In the genomic region with DNA sequence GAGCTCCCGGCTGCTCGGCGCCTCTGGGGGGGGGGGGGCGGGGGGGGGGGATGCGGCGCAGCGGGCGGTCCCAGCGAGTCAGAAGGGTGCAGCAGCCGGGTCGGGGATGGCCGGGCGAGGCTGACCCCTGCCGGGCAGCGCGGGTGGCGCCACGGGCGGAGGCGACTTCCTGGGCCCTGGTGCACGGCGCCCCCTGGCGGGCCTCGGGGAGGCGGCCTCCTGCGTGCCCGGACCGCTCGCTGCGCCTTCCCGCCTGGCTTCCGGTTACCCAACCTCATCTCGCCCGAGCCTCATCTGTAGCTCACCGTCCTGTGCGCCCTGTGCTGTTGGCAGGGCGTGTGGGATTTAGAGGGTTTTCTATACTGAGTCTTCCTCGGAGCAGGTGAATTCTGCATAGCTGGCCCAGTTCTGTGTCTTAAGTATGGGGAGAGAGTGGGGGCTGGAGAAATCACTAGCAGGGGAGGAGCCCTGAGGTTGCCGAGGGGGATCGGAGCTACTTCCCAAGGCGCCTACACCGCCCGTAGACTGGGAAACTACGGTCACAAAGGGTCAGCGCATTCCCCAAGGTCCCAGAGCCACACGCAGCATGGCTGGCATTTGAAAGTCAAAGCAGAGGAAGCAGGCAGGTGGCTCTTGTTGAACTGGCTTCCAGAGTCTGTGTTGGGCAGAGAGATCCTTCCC, we compare ENCODE assay signal across 8 cellular contexts. TPM values are rescaled to one million over a fixed set of nuclear protein-coding genes. Genes with fewer than 3 reads are reported as not detected.
DNase-seq lines count a peak whose midpoint lies in the region; ATAC-seq and TF ChIP-seq lines count a peak whose summit lies in the region.

No MANE protein-coding gene starts in this region.

- no peaks in the 10 kb centered on the region for H3K9me2 ChIP-seq in OCI-LY7 (ENCODE audit: insufficient read depth, low read length)

- CTCF ChIA-PET in Caco-2 (lab: Charles Lee), result interaction anchor here (0.5 to 3.6 kb wide), 99 partner anchors 8 to 883 kb away, joined by 3 to 73 read pairs (median 4); partner anchors contain the start of genes ARHGAP22, ERCC6 and MAPK8
- CTCF ChIA-PET in OCI-LY7 (lab: Charles Lee; ENCODE audit: unreplicated experiment), result interaction anchor here (0.5 to 3.0 kb wide), 56 partner anchors 9 to 1993 kb away, joined by 3 to 146 read pairs (median 4); no protein-coding TSS in a partner anchor

- H3K27me3 Mint-ChIP-seq in Caco-2 (ENCODE audit: insufficient read depth, unreplicated experiment), result peaks cover 31% of the 10 kb centered on the region
- peaks cover 52% of the 10 kb centered on the region for H3K27me3 Mint-ChIP-seq in activated T-cell treated with anti-CD3 and anti-CD28 coated beads, Interleukin-2, amount 50 U/mL, for 24 hours

- no peaks in the 10 kb centered on the region for H4K20me1 ChIP-seq in OCI-LY7 (ENCODE audit: insufficient read depth, low read length)

- no peaks in the 10 kb centered on the region for H3K36me3 Mint-ChIP-seq in Caco-2 (ENCODE audit: insufficient read depth, unreplicated experiment)
- H3K36me3 Mint-ChIP-seq in activated T-cell treated with anti-CD3 and anti-CD28 coated beads, Interleukin-2, amount 50 U/mL, for 24 hours (ENCODE audit: low read depth), result no peaks in the 10 kb centered on the region

- no peak for TF ChIP-seq POLR2A in esophagus muscularis mucosa (IDR thresholded peaks at IDR 0.05; ENCODE audit: low read depth)

- peak overlapping the region; percentile 77 for H3K4me3 Mint-ChIP-seq in Caco-2 (ENCODE audit: unreplicated experiment)
- peak overlapping the region; percentile 61 for H3K4me3 Mint-ChIP-seq in activated T-cell treated with anti-CD3 and anti-CD28 coated beads, Interleukin-2, amount 50 U/mL, for 24 hours

- peaks cover 12% of the 10 kb centered on the region for H3K4me1 ChIP-seq in Caco-2
- H3K4me1 ChIP-seq in OCI-LY7 (ENCODE audit: insufficient read depth, low read length, poor library complexity, severe bottlenecking), result peaks cover 26% of the 10 kb centered on the region
- peaks cover 15 to 21% (median 19%) of the 10 kb centered on the region in 4 donors for H3K4me1 ChIP-seq in esophagus muscularis mucosa
- peaks cover 0 to 13% of the 10 kb centered on the region in 2 donors for H3K4me1 ChIP-seq in muscle layer of duodenum (ENCODE audit: control insufficient read depth in 1 of 2, insufficient read depth in 2 of 2, low read length in 2 of 2)

- H3K4me3 ChIP-seq in Caco-2 (ENCODE audit: low read depth, low read length), result peak overlapping the region; percentile 55
- H3K4me3 ChIP-seq in OCI-LY7 (ENCODE audit: low read depth, low read length, poor library complexity, severe bottlenecking), result peak overlapping the region; percentile 67
- peak overlapping the region; percentile 60 to 70 (median 62) for H3K4me3 ChIP-seq in esophagus muscularis mucosa
- H3K4me3 ChIP-seq in muscle layer of duodenum (ENCODE audit: low read depth in 1 of 2, low read length in 2 of 2), result peak overlapping the region; percentile 47 to 67

- TF ChIP-seq CTCF in Caco-2 (IDR thresholded peaks at IDR 0.05; ENCODE audit: insufficient read depth in 1 of 2, low read depth in 1 of 2, low read length in 1 of 2, severe bottlenecking in 1 of 2, unreplicated experiment in 1 of 2) (peak; percentile 96 to 99), OCI-LY7 (conservative IDR thresholded peaks at IDR 0.05; ENCODE audit: low read length) (peak; percentile 96), esophagus muscularis mucosa (IDR thresholded peaks at IDR 0.05) (peak; percentile 97 to 99 (median 98))

- BruUV-seq in Caco-2 (replicated peaks; lab: Mats Ljungman, UMichigan) (no TSS peak), OCI-LY7 (replicated peaks; lab: Mats Ljungman, UMichigan) (no TSS peak)

- peaks cover 1% of the 10 kb centered on the region; the same call in 1 of the 2 replicates for H3K27me3 ChIP-seq in Caco-2 (replicated peaks; ENCODE audit: control insufficient read depth, insufficient read depth, low read length)
- H3K27me3 ChIP-seq in esophagus muscularis mucosa, result peaks cover 0 to 7% (median 0%) of the 10 kb centered on the region in 4 donors
- H3K27me3 ChIP-seq in muscle layer of duodenum (ENCODE audit: low read depth, low read length), result peaks cover 10% of the 10 kb centered on the region

- TF ChIP-seq EP300 in esophagus muscularis mucosa (IDR thresholded peaks at IDR 0.05), result no peak

- no peaks in the 10 kb centered on the region for H3K9me3 ChIP-seq in Caco-2
- H3K9me3 ChIP-seq in OCI-LY7 (ENCODE audit: low read length), result no peaks in the 10 kb centered on the region
- H3K9me3 ChIP-seq in esophagus muscularis mucosa, result no peaks in the 10 kb centered on the region
- H3K9me3 ChIP-seq in muscle layer of duodenum (ENCODE audit: control insufficient read depth in 1 of 2, low read length in 2 of 2), result no peaks in the 10 kb centered on the region

- H3K36me3 ChIP-seq in Caco-2 (ENCODE audit: control insufficient read depth, insufficient read depth, low read length) (no peaks in the 10 kb centered on the region), OCI-LY7 (ENCODE audit: insufficient read depth, low read length) (no peaks in the 10 kb centered on the region), esophagus muscularis mucosa (no peaks in the 10 kb centered on the region), muscle layer of duodenum (ENCODE audit: control insufficient read depth in 1 of 2, insufficient read depth in 2 of 2, low read length in 2 of 2) (no peaks in the 10 kb centered on the region)

- intact Hi-C loops in Caco-2 (cut with micrococcal nuclease; ENCODE audit: unreplicated experiment), result loop anchor here (1.0 to 5.0 kb wide), 6 partner anchors 48 to 346 kb away; no protein-coding TSS in a partner anchor
- intact Hi-C loops in OCI-LY7 (cut with micrococcal nuclease; ENCODE audit: unreplicated experiment), result loop anchor here (1.0 to 10.0 kb wide), 6 partner anchors 48 to 748 kb away; no protein-coding TSS in a partner anchor
- intact Hi-C loops in esophagus muscularis mucosa (cut with DNase I), result loop anchor here (2.0 to 10.0 kb wide), 3 partner anchors 106 to 858 kb away; no protein-coding TSS in a partner anchor

- no peaks in the 10 kb centered on the region for H3K79me2 ChIP-seq in OCI-LY7 (ENCODE audit: insufficient read depth, low read depth, low read length)

- DNase-seq in Caco-2 (peak; percentile 89 to 99), HPDE6-E6E7 (ENCODE audit: extremely low spot score) (peak; percentile 77), OCI-LY7 (ENCODE audit: low spot score) (peak; percentile 93), esophagus muscularis mucosa (ENCODE audit: extremely low spot score) (peak; percentile 97)
- DNase-seq in activated T-cell treated with anti-CD3 and anti-CD28 coated beads, Interleukin-2, amount 50 U/mL, for 24 hours, result peak; percentile 94
- DNase-seq in stimulated activated CD8-positive, alpha-beta memory T cell treated with anti-CD3 and anti-CD28 coated beads, Interleukin-4, amount 100 ng/mL, for 48 hours, result peak; percentile 92

- H3K9me3 Mint-ChIP-seq in Caco-2 (ENCODE audit: unreplicated experiment), result no peaks in the 10 kb centered on the region
- H3K9me3 Mint-ChIP-seq in activated T-cell treated with anti-CD3 and anti-CD28 coated beads, Interleukin-2, amount 50 U/mL, for 24 hours, result no peaks in the 10 kb centered on the region

- 10% methylated on average over 4 of the region's 46 CpGs for WGBS in esophagus muscularis mucosa

- H3K4me1 Mint-ChIP-seq in Caco-2 (ENCODE audit: low read depth, unreplicated experiment), result peaks cover 5% of the 10 kb centered on the region
- H3K4me1 Mint-ChIP-seq in activated T-cell treated with anti-CD3 and anti-CD28 coated beads, Interleukin-2, amount 50 U/mL, for 24 hours (ENCODE audit: low read depth), result peaks cover 5% of the 10 kb centered on the region

- H2AFZ ChIP-seq in OCI-LY7 (ENCODE audit: low read length), result peak overlapping the region; percentile 99

- peak overlapping the region; percentile 92 for H3K4me2 ChIP-seq in OCI-LY7 (ENCODE audit: low read length)

- POLR2A ChIA-PET in Caco-2 (lab: Charles Lee), result interaction anchor here (0.5 to 0.7 kb wide), 5 partner anchors 10 to 704 kb away, joined by 3 to 5 read pairs (median 4); no protein-coding TSS in a partner anchor
- POLR2A ChIA-PET in OCI-LY7 (lab: Charles Lee), result interaction anchor here (0.6 to 3.4 kb wide), 18 partner anchors 8 to 112 kb away, joined by 3 to 19 read pairs (median 4); partner anchors contain the start of gene WDFY4

- H3K27ac ChIP-seq in OCI-LY7 (ENCODE audit: low read depth, low read length, poor library complexity, severe bottlenecking) (no peak overlapping the region), esophagus muscularis mucosa (replicated peaks in 1 of 4) (peak overlapping the region; percentile 68 to 78 (median 70)), muscle layer of duodenum (ENCODE audit: low read length) (no peak overlapping the region)

- peak; percentile 81 for ATAC-seq in GM19468 (IDR thresholded peaks at IDR 0.05; ENCODE audit: extremely low read depth, unreplicated experiment)

- H3K27ac Mint-ChIP-seq in Caco-2 (ENCODE audit: unreplicated experiment), result no peak overlapping the region
- no peak overlapping the region for H3K27ac Mint-ChIP-seq in activated T-cell treated with anti-CD3 and anti-CD28 coated beads, Interleukin-2, amount 50 U/mL, for 24 hours

RNA-seq across cellular contexts. Expression of gene WDFY4, which starts 28.3 kb away (rescaled TPM):
- total RNA-seq in Caco-2 (2022) (not detected in 2 replicates), OCI-LY7 (2022) (80.0 and 85.6 TPM in 2 replicates), esophagus muscularis mucosa (1 to 10 TPM; 2.3 to 7.3 (median 5.2) TPM)
- total RNA-seq in OCI-LY7 (2014; rRNA removed; shearing (Covaris generic)), result 41.6 and 51.5 TPM in 2 replicates

RNA-seq across cellular contexts. Expression of gene ARHGAP22, which starts 51.5 kb away (rescaled TPM):
- total RNA-seq in Caco-2 (2022) (10.7 and 13.5 TPM in 2 replicates), OCI-LY7 (2022) (0.41 and 0.46 TPM in 2 replicates), esophagus muscularis mucosa (1 to 10 TPM; 2.2 to 9.1 (median 4.8) TPM)
- total RNA-seq in OCI-LY7 (2014; rRNA removed; shearing (Covaris generic)), result 0.08 and 0.19 TPM in 2 replicates

Comparison
In these comparisons a context has a peak if more than half of its experiments do, and no peak if none do; other contexts are left out.
1. H3K27ac ChIP-seq: peak in esophagus muscularis mucosa (4 of 4); none in OCI-LY7 (single experiment) and muscle layer of duodenum (single experiment).
2. RNA of gene WDFY4, which starts 28.3 kb away (total RNA-seq): 41.6 to 85.6 TPM in OCI-LY7; 2.3 to 7.3 TPM in esophagus muscularis mucosa and not detected in Caco-2; every median in the first group is over 4 times any median in the second.
3. Peak in every context shown above with its lines, with median percentiles within 50 percentile points of each other: DNase-seq, H3K4me3 ChIP-seq and CTCF ChIP-seq.